Comparison of ENCODE assay signal across 8 cellular contexts in genomic region chrX:100819837-100820666, GRCh38. TPM values are rescaled to one million over a fixed set of nuclear protein-coding genes. Genes with fewer than 3 reads are reported as not detected.
DNase-seq lines count a peak whose midpoint lies in the region; ATAC-seq and TF ChIP-seq lines count a peak whose summit lies in the region.

Gene CSTF2 (plus strand): TSS chrX:100820391. CDS start chrX:100820417, 26 bp downstream.

- H3K4me3 ChIP-seq in right cardiac atrium (ENCODE audit: low read length) (peak within 1 kb of the TSS; percentile 93), vagina (peak within 1 kb of the TSS; percentile 42 to 49)

- H3K27ac Mint-ChIP-seq in T-helper 17 cell: peak within 1 kb of the TSS; percentile 84

- H3K27me3 ChIP-seq in right cardiac atrium (ENCODE audit: control insufficient read depth, insufficient read depth): no peaks in the 10 kb centered on the region
- no peaks in the 10 kb centered on the region for H3K27me3 ChIP-seq in vagina

- TF ChIP-seq CTCF in vagina (IDR thresholded peaks at IDR 0.05): no peak

- H3K27me3 Mint-ChIP-seq in T-helper 17 cell: peaks cover 5% of the 10 kb centered on the region

- peaks cover 2% of the 10 kb centered on the region for H3K36me3 Mint-ChIP-seq in T-helper 17 cell (ENCODE audit: low read depth)

- H3K4me1 ChIP-seq in right cardiac atrium (ENCODE audit: control insufficient read depth, insufficient read depth, low read length): no peaks in the 10 kb centered on the region
- H3K4me1 ChIP-seq in vagina: no peaks in the 10 kb centered on the region

- no peaks in the 10 kb centered on the region for H3K36me3 ChIP-seq in vagina

- peak within 1 kb of the TSS; percentile 88 for H3K4me3 Mint-ChIP-seq in T-helper 17 cell

- no peak for TF ChIP-seq POLR2A in vagina (IDR thresholded peaks at IDR 0.05)

- under 1% methylated on average over 49 of the region's 49 CpGs for WGBS in right cardiac atrium

- H3K9me3 ChIP-seq in T-helper 17 cell (ENCODE audit: control insufficient read depth, low read length, poor library complexity, severe bottlenecking) (no peaks in the 10 kb centered on the region), right cardiac atrium (ENCODE audit: control insufficient read depth, low read length) (no peaks in the 10 kb centered on the region), vagina (no peaks in the 10 kb centered on the region)

- intact Hi-C loops in right cardiac atrium (cut with DNase I): no loop called here
- intact Hi-C loops in vagina (cut with DNase I): no loop called here

- peak; percentile 99 for ATAC-seq in GM18498 (IDR thresholded peaks at IDR 0.05; ENCODE audit: unreplicated experiment)
- ATAC-seq in HG02885 (IDR thresholded peaks at IDR 0.05; ENCODE audit: poor library complexity, unreplicated experiment): peak; percentile 99
- peak; percentile 95 for ATAC-seq in T-helper 17 cell
- ATAC-seq in right cardiac atrium: peak; percentile 100

- H3K27ac ChIP-seq in right cardiac atrium (ENCODE audit: low read length): peak within 1 kb of the TSS; percentile 46
- H3K27ac ChIP-seq in vagina: peak within 1 kb of the TSS; percentile 18

- peaks cover 5% of the 10 kb centered on the region for H3K4me1 Mint-ChIP-seq in T-helper 17 cell

- DNase-seq in NCI-H1694 (lab: John Stamatoyannopoulos, UW) (peak; percentile 70), T-helper 17 cell (peak; percentile 57 to 62 (median 58)), anterior cingulate cortex (lab: John Stamatoyannopoulos, UW) (peak; percentile 4 to 85 (median 65)), right cardiac atrium (peak; percentile 86 to 93 (median 90)), putamen (ENCODE audit: low spot score) (peak; percentile 82), vagina (ENCODE audit: extremely low spot score in 2 of 2) (no peak)

RNA-seq across cellular contexts. Expression of gene CSTF2, which starts in this region (rescaled TPM):
- total RNA-seq in T-helper 17 cell (10 to 100 TPM; 11.4 to 11.6 TPM), right cardiac atrium (10 to 100 TPM in 1 of 4 donors, 1 to 10 TPM in 3; 5.8 to 10.9 (median 8.0) TPM), vagina (9.3 TPM)
- polyA plus RNA-seq in right cardiac atrium: 4.1 TPM

Comparison
In these comparisons a context has a peak if more than half of its experiments do, and no peak if none do; other contexts are left out.
1. DNase-seq: peak in NCI-H1694 (single experiment), T-helper 17 cell (3 of 3), anterior cingulate cortex (58 of 58), right cardiac atrium (3 of 3) and putamen (single experiment); none in vagina (0 of 2).
2. Peak in every context shown above with its lines, with median percentiles within 50 percentile points of each other: ATAC-seq.